ENCODE assay signal across 10 cellular contexts in the genomic region with DNA sequence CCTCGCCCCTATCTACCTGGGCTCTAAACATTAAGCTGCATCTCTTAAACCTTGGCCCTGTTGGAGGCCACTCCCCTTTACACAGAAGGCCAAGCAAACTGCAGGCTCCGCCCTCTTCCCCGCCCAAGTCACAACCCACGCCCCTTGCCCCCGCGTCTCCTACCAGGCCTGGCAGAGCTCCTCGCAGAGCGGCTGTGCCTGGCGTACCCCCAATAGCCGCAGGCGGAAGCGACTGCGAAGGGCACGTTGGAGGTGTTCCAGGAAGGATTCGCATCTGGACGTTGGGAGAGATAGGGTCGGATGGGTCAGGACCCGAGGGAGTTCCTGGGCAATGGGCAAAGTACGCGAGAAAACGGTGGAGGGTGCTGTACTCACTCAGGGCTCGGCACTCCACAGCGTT. TPM values are rescaled to one million over a fixed set of nuclear protein-coding genes. Genes with fewer than 3 reads are reported as not detected.
DNase-seq lines count a peak whose midpoint lies in the region; ATAC-seq and TF ChIP-seq lines count a peak whose summit lies in the region.
"Had no signal": no experiment of that assay in that cellular context is flagged by ENCODE, and none has a peak within 500 bp of the region (broad histone marks: within the 10 kb centered on the region; RNA-seq: fewer than 3 reads in every experiment).

No MANE protein-coding gene starts in this region.

- no peak for ATAC-seq in HG02571 (IDR thresholded peaks at IDR 0.05; ENCODE audit: unreplicated experiment)
- ATAC-seq in HG03095 (IDR thresholded peaks at IDR 0.05; ENCODE audit: unreplicated experiment): no peak

- H3K4me3 ChIP-seq in breast epithelium (no peak overlapping the region), colonic mucosa (no peak overlapping the region), stomach (no peak overlapping the region)

- H3K9ac ChIP-seq in colonic mucosa (ENCODE audit: low read depth in 2 of 2, low read length in 2 of 2): no peak overlapping the region

- BruUV-seq in MCF 10A (replicated peaks; lab: Mats Ljungman, UMichigan): no TSS peak

- 5 to 7% (median 6%) methylated on average over 23 of the region's 23 CpGs for WGBS in stomach, 5 donors

- H3K9me3 Mint-ChIP-seq in MCF 10A (ENCODE audit: unreplicated experiment): no peaks in the 10 kb centered on the region

- intact Hi-C loops in MCF 10A (cut with micrococcal nuclease): no loop called here
- intact Hi-C loops in breast epithelium (cut with DNase I; ENCODE audit: low total_unique reads): no loop called here
- intact Hi-C loops in colonic mucosa (cut with DNase I): no loop called here
- intact Hi-C loops in stomach (cut with DNase I; ENCODE audit: low total_unique reads): no loop called here

- H3K27me3 ChIP-seq in breast epithelium (peaks cover 5 to 80% of the 10 kb centered on the region in 2 donors), colonic mucosa (peaks cover 29% of the 10 kb centered on the region), stomach (peaks cover 21 to 100% (median 81%) of the 10 kb centered on the region in 3 donors)

- no peak overlapping the region for H3K4me3 Mint-ChIP-seq in MCF 10A (ENCODE audit: unreplicated experiment)

- H3K4me1 Mint-ChIP-seq in MCF 10A (ENCODE audit: insufficient read depth, unreplicated experiment): peaks cover 6% of the 10 kb centered on the region

- no peak for TF ChIP-seq CTCF in MCF 10A (IDR thresholded peaks at IDR 0.05; ENCODE audit: unreplicated experiment)
- TF ChIP-seq CTCF in breast epithelium (IDR thresholded peaks at IDR 0.05): no peak
- no peak for TF ChIP-seq CTCF in colonic mucosa (IDR thresholded peaks at IDR 0.05)
- TF ChIP-seq CTCF in stomach (IDR thresholded peaks at IDR 0.05): no peak

- H3K27me3 Mint-ChIP-seq in MCF 10A (ENCODE audit: insufficient read depth, unreplicated experiment): peaks cover 21% of the 10 kb centered on the region

- H3K36me3 ChIP-seq in breast epithelium (no peaks in the 10 kb centered on the region), colonic mucosa (no peaks in the 10 kb centered on the region), stomach (no peaks in the 10 kb centered on the region)

- CTCF ChIA-PET in MCF 10A (lab: Yijun Ruan, JAX): interaction anchor here (2.5 kb wide), 1 partner anchor 19 kb away, joined by 21 read pairs; no protein-coding TSS in a partner anchor

- POLR2A ChIA-PET in MCF 10A (lab: Yijun Ruan, JAX): no interaction called here

- DNase-seq in MCF 10A (ENCODE audit: unreplicated experiment) (peak; percentile 70), breast epithelium (ENCODE audit: low spot score in 2 of 2) (no peak), NCI-H526 (lab: John Stamatoyannopoulos, UW) (peak; percentile 28 to 76), colonic mucosa (peak; percentile 63), stomach (peak; percentile 49), dedifferentiated amniotic fluid mesenchymal stem cell (ENCODE audit: extremely low spot score) (no peak)
- DNase-seq: GF-D8 had no signal

- TF ChIP-seq POLR2A in breast epithelium (IDR thresholded peaks at IDR 0.05) (no peak), stomach (IDR thresholded peaks at IDR 0.05) (no peak)

- no peak for TF ChIP-seq EP300 in stomach (IDR thresholded peaks at IDR 0.05)

- peaks cover under 1 to 3% of the 10 kb centered on the region in 2 donors for H3K4me1 ChIP-seq in breast epithelium
- peaks cover 5% of the 10 kb centered on the region for H3K4me1 ChIP-seq in colonic mucosa
- H3K4me1 ChIP-seq in stomach: peaks cover 3 to 34% (median 29%) of the 10 kb centered on the region in 4 donors

- H3K9me3 ChIP-seq in breast epithelium (no peaks in the 10 kb centered on the region), colonic mucosa (no peaks in the 10 kb centered on the region), stomach (no peaks in the 10 kb centered on the region)

- no peak overlapping the region for H3K27ac ChIP-seq in breast epithelium
- H3K27ac ChIP-seq in colonic mucosa: no peak overlapping the region
- no peak overlapping the region for H3K27ac ChIP-seq in stomach

- no peak overlapping the region for H3K27ac Mint-ChIP-seq in MCF 10A (ENCODE audit: low read depth, unreplicated experiment)

- no peaks in the 10 kb centered on the region for H3K36me3 Mint-ChIP-seq in MCF 10A (ENCODE audit: insufficient read depth, unreplicated experiment)

RNA-seq across cellular contexts. Expression of gene RTBDN, which starts 5.9 kb away (rescaled TPM):
- total RNA-seq in MCF 10A (2022): not detected in 2 replicates
- not detected for total RNA-seq in breast epithelium
- under 1 TPM in 1 of 2 donors, not detected in 1; 0.35 TPM for total RNA-seq in colonic mucosa
- not detected for total RNA-seq in stomach
- polyA plus RNA-seq in stomach: under 1 TPM in 1 of 3 donors, not detected in 2; 0.53 TPM
- total RNA-seq: skeletal muscle tissue had no signal

RNA-seq across cellular contexts. Expression of gene MAST1, which starts 9.8 kb away (rescaled TPM):
- total RNA-seq in MCF 10A (2022): 1.0 and 1.6 TPM in 2 replicates
- under 1 TPM in 1 of 3 donors, not detected in 2; 0.88 TPM for total RNA-seq in breast epithelium
- total RNA-seq in colonic mucosa: 1 to 10 TPM in 1 of 2 donors, under 1 TPM in 1; 0.42 to 1.4 TPM
- total RNA-seq in stomach: 10 to 100 TPM in 1 of 5 donors, 1 to 10 TPM in 3, not detected in 1; 1.3 to 33.9 (median 5.9) TPM
- 1 to 10 TPM in 1 of 3 donors, under 1 TPM in 2; 0.43 to 1.1 (median 0.56) TPM for polyA plus RNA-seq in stomach
- total RNA-seq: skeletal muscle tissue had no signal

RNA-seq across cellular contexts. Expression of gene RNASEH2A, which starts 22.1 kb away (rescaled TPM):
- 11.2 and 16.7 TPM in 2 replicates for total RNA-seq in MCF 10A (2022)
- total RNA-seq in breast epithelium: 1 to 10 TPM; 5.2 to 8.8 (median 8.5) TPM
- total RNA-seq in colonic mucosa: 10 to 100 TPM in 1 of 2 donors, 1 to 10 TPM in 1; 8.8 to 44.8 TPM
- 10 to 100 TPM in 2 of 5 donors, 1 to 10 TPM in 2, under 1 TPM in 1; 0.45 to 36.2 (median 6.2) TPM for total RNA-seq in stomach
- polyA plus RNA-seq in stomach: 10 to 100 TPM in 1 of 3 donors, 1 to 10 TPM in 2; 5.4 to 10.6 (median 6.4) TPM

RNA-seq across cellular contexts. Expression of gene THSD8, which starts 26.6 kb away (rescaled TPM):
- total RNA-seq in MCF 10A (2022) (6.9 and 14.5 TPM in 2 replicates), breast epithelium (not detected), colonic mucosa (10 to 100 TPM in 1 of 2 donors, 1 to 10 TPM in 1; 6.5 to 18.5 TPM), stomach (not detected)
- polyA plus RNA-seq in stomach: 1 to 10 TPM; 2.9 to 8.3 (median 5.1) TPM
- total RNA-seq: skeletal muscle tissue had no signal

RNA-seq across cellular contexts. Expression of gene PRDX2, which starts 26.9 kb away (rescaled TPM):
- 224 and 295 TPM in 2 replicates for total RNA-seq in MCF 10A (2022)
- 100 to 1,000 TPM; 150 to 199 (median 199) TPM for total RNA-seq in breast epithelium
- total RNA-seq in colonic mucosa: 100 to 1,000 TPM; 347 to 417 TPM
- 100 to 1,000 TPM; 118 to 284 (median 129) TPM for total RNA-seq in stomach
- polyA plus RNA-seq in stomach: 100 to 1,000 TPM; 213 to 257 (median 240) TPM

Comparison
In these comparisons a context has a peak if more than half of its experiments do, and no peak if none do; other contexts are left out.
1. DNase-seq: peak in MCF 10A (single experiment), NCI-H526 (2 of 2), colonic mucosa (single experiment) and stomach (single experiment); none in breast epithelium (0 of 2) and dedifferentiated amniotic fluid mesenchymal stem cell (single experiment).